Comparison of ENCODE assay signal across 22 cellular contexts in the genomic region with DNA sequence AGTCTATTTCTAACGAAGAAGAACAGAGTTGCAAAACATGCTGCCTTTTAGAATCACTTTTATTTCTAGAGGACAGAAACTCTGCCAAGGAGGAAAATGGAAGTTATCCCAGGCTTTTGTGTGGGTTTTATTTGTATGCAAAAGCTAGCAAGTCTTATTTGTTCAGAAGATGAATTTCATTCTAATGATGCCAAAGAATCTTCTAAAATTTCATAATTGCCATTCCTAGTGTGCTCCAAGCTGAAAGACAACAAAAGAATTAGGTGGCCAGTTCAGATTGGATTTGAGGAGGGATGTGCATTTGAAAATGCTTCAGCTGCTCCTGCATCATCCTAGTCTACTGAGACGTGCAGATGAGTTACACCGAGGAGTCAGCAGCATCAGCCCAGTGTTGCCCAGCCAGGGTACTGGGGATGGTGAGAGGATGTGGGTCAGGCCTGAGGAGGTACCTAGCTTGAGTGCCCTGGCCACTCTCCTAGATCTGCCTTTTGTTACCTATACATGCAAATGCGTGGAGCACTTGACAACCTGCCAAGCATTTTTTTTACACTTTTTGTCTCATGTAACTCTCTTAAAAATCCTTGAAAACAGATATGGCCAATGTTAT.
"Had no signal": no experiment of that assay in that cellular context is flagged by ENCODE, and none has a peak within 500 bp of the region (broad histone marks: within the 10 kb centered on the region; RNA-seq: fewer than 3 reads in every experiment).

No MANE protein-coding gene starts in this region.

- H3K27ac Mint-ChIP-seq: activated CD4-positive, alpha-beta memory T cell treated with anti-CD3 and anti-CD28 coated beads, Interleukin-2, amount 10 ng/mL, durations not matched to agents 7 days and 5 days; activated CD8-positive, alpha-beta memory T cell treated with anti-CD3 and anti-CD28 coated beads, Interleukin-2, amount 10 ng/mL, durations not matched to agents 7 days and 5 days; activated naive CD8-positive, alpha-beta T cell treated with anti-CD3 and anti-CD28 coated beads, Interleukin-2, amount 10 ng/mL, durations not matched to agents 7 days and 5 days; activated T-helper 17 cell treated with anti-CD3 and anti-CD28 coated beads, Interleukin-2, amount 50 U/mL, for 72 hours; immature natural killer cell; natural killer cell; type B pancreatic cell had no signal

- H3K9me3 ChIP-seq: ovary, right lobe of liver, stomach, testis had no signal

- H3K4me3 ChIP-seq: ovary, right lobe of liver, stomach, testis had no signal

- H3K36me3 Mint-ChIP-seq: activated CD8-positive, alpha-beta memory T cell treated with anti-CD3 and anti-CD28 coated beads, Interleukin-2, amount 10 ng/mL, durations not matched to agents 7 days and 5 days; activated naive CD8-positive, alpha-beta T cell treated with anti-CD3 and anti-CD28 coated beads, Interleukin-2, amount 10 ng/mL, durations not matched to agents 7 days and 5 days; immature natural killer cell; natural killer cell; type B pancreatic cell had no signal

- DNase-seq: activated CD4-positive, alpha-beta memory T cell treated with anti-CD3 and anti-CD28 coated beads, Interleukin-2, amount 10 ng/mL, durations not matched to agents 7 days and 5 days; activated CD4-positive, alpha-beta T cell treated with anti-CD3 and anti-CD28 coated beads for 48 hours; activated CD4-positive, CD25-positive, alpha-beta regulatory T cell; activated CD8-positive, alpha-beta memory T cell treated with anti-CD3 and anti-CD28 coated beads, Interleukin-2, amount 10 ng/mL, durations not matched to agents 7 days and 5 days; activated naive CD4-positive, alpha-beta T cell treated with Interleukin-2 at 50 U/mL for 16 hours; activated naive CD8-positive, alpha-beta T cell treated with anti-CD3 and anti-CD28 coated beads, Interleukin-2, amount 10 ng/mL, durations not matched to agents 7 days and 5 days; cerebellar nuclear complex; cortex of kidney; erythroblast; immature natural killer cell; natural killer cell; ovary; right lobe of liver; small intestine; stimulated activated CD4-positive, alpha-beta T cell treated with anti-CD3 and anti-CD28 coated beads, Interleukin-15, amount 100 ng/mL, for 24 hours; stimulated activated CD4-positive, alpha-beta T cell treated with anti-CD3 and anti-CD28 coated beads, Interleukin-2, amount 100 ng/mL, for 48 hours; stomach; T-helper 1 cell; T-helper 9 cell; testis had no signal

- H3K27me3 Mint-ChIP-seq: activated CD4-positive, alpha-beta memory T cell treated with anti-CD3 and anti-CD28 coated beads, Interleukin-2, amount 10 ng/mL, durations not matched to agents 7 days and 5 days; activated CD8-positive, alpha-beta memory T cell treated with anti-CD3 and anti-CD28 coated beads, Interleukin-2, amount 10 ng/mL, durations not matched to agents 7 days and 5 days; activated naive CD8-positive, alpha-beta T cell treated with anti-CD3 and anti-CD28 coated beads, Interleukin-2, amount 10 ng/mL, durations not matched to agents 7 days and 5 days; activated T-helper 17 cell treated with anti-CD3 and anti-CD28 coated beads, Interleukin-2, amount 50 U/mL, for 72 hours had no signal

- ATAC-seq: activated CD8-positive, alpha-beta memory T cell treated with anti-CD3 and anti-CD28 coated beads, Interleukin-2, amount 10 ng/mL, durations not matched to agents 7 days and 5 days; activated T-helper 17 cell treated with anti-CD3 and anti-CD28 coated beads, Interleukin-2, amount 50 U/mL, for 72 hours; natural killer cell; right lobe of liver had no signal

- H3K36me3 ChIP-seq: ovary, right lobe of liver, stomach had no signal

- H3K27me3 ChIP-seq: ovary, right lobe of liver, stomach, testis had no signal

- H3K4me3 Mint-ChIP-seq: activated CD4-positive, alpha-beta memory T cell treated with anti-CD3 and anti-CD28 coated beads, Interleukin-2, amount 10 ng/mL, durations not matched to agents 7 days and 5 days; activated CD8-positive, alpha-beta memory T cell treated with anti-CD3 and anti-CD28 coated beads, Interleukin-2, amount 10 ng/mL, durations not matched to agents 7 days and 5 days; activated naive CD8-positive, alpha-beta T cell treated with anti-CD3 and anti-CD28 coated beads, Interleukin-2, amount 10 ng/mL, durations not matched to agents 7 days and 5 days; activated T-helper 17 cell treated with anti-CD3 and anti-CD28 coated beads, Interleukin-2, amount 50 U/mL, for 72 hours; immature natural killer cell; natural killer cell; type B pancreatic cell had no signal

- H3K9me3 Mint-ChIP-seq: activated naive CD8-positive, alpha-beta T cell treated with anti-CD3 and anti-CD28 coated beads, Interleukin-2, amount 10 ng/mL, durations not matched to agents 7 days and 5 days; type B pancreatic cell had no signal

- H3K4me1 Mint-ChIP-seq: activated CD4-positive, alpha-beta memory T cell treated with anti-CD3 and anti-CD28 coated beads, Interleukin-2, amount 10 ng/mL, durations not matched to agents 7 days and 5 days; activated CD8-positive, alpha-beta memory T cell treated with anti-CD3 and anti-CD28 coated beads, Interleukin-2, amount 10 ng/mL, durations not matched to agents 7 days and 5 days; activated naive CD8-positive, alpha-beta T cell treated with anti-CD3 and anti-CD28 coated beads, Interleukin-2, amount 10 ng/mL, durations not matched to agents 7 days and 5 days; immature natural killer cell had no signal
